In the genomic region with DNA sequence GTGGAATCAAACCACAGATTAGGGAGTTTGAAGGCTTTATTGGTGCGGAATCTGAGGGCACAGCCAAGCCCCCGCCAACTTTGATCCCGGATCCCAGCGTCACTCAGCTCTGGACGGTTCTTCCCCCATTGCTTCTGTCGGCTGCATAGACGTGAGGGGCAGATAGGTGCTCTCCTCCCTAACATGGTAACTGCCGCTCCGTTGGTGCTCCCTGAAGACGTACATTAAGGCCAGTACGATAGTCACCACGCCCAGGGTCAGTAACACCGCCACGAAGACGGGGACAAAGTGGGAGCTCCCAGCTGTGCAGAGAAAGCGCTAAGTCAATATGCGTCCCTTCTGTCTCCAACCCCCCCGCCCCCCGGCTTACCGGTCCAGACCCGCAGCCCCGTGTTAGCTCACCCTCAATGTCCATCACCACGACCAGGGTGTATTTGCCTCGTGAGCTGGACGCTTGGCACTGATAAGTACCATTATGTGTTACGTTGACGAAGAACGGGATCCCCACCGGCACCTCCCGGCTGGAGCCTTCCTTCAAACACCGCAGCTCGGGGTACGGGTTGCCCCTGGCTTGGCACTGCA, we compare ENCODE assay signal across 1 cellular context.
TF ChIP-seq lines count a peak whose summit lies in the region.

No MANE protein-coding gene starts in this region.

TF ChIP-seq in HepG2, 621 proteins besides CTCF, POLR2A, EP300 and RAD21 (continued from another document and continues in another):
- TF ChIP-seq, protein P1, sequence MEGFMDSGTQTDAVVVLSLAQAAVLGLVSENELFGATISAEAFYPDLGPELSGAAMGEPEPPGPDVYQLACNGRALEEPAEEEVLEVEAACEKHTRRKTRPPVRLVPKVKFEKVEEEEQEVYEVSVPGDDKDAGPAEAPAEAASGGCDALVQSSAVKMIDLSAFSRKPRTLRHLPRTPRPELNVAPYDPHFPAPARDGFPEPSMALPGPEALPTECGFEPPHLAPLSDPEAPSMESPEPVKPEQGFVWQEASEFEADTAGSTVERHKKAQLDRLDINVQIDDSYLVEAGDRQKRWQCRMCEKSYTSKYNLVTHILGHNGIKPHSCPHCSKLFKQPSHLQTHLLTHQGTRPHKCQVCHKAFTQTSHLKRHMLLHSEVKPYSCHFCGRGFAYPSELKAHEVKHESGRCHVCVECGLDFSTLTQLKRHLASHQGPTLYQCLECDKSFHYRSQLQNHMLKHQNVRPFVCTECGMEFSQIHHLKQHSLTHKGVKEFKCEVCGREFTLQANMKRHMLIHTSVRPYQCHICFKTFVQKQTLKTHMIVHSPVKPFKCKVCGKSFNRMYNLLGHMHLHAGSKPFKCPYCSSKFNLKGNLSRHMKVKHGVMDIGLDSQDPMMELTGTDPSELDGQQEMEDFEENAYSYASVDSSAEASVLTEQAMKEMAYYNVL (CRISPR knock-in tag; IDR thresholded peaks at IDR 0.05; ENCODE audit: borderline replicate concordance): no peak
- TF ChIP-seq NBN (conservative IDR thresholded peaks at IDR 0.05): no peak
- 0 out of 2 replicates have a peak, but pooled peaks have one; percentile 3 for TF ChIP-seq GTF2F1 (IDR thresholded peaks at IDR 0.05; ENCODE audit: low read length)
- no peak for TF ChIP-seq DRAP1 (CRISPR knock-in tag; IDR thresholded peaks at IDR 0.05)
- no peak for TF ChIP-seq ZNF615 (CRISPR knock-in tag; IDR thresholded peaks at IDR 0.05; ENCODE audit: borderline replicate concordance)
- no peak for TF ChIP-seq ZSCAN31 (CRISPR knock-in tag; IDR thresholded peaks at IDR 0.05; ENCODE audit: low read depth)
- no peak for TF ChIP-seq HIVEP1 (CRISPR knock-in tag; IDR thresholded peaks at IDR 0.05)
- TF ChIP-seq, protein P2, sequence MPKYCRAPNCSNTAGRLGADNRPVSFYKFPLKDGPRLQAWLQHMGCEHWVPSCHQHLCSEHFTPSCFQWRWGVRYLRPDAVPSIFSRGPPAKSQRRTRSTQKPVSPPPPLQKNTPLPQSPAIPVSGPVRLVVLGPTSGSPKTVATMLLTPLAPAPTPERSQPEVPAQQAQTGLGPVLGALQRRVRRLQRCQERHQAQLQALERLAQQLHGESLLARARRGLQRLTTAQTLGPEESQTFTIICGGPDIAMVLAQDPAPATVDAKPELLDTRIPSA (CRISPR knock-in tag; IDR thresholded peaks at IDR 0.05; ENCODE audit: borderline replicate concordance): no peak
- TF ChIP-seq JUNB (CRISPR knock-in tag; IDR thresholded peaks at IDR 0.05; ENCODE audit: borderline replicate concordance): no peak
- no peak for TF ChIP-seq ZSCAN5A (CRISPR knock-in tag; IDR thresholded peaks at IDR 0.05; ENCODE audit: borderline replicate concordance)
- no peak; the same call in 1 of the 2 replicates for TF ChIP-seq ZNF607 (CRISPR knock-in tag; IDR thresholded peaks at IDR 0.05; ENCODE audit: borderline replicate concordance)
- TF ChIP-seq ZNF432 (CRISPR knock-in tag; IDR thresholded peaks at IDR 0.05; ENCODE audit: borderline replicate concordance): no peak
- TF ChIP-seq CSRNP2 (CRISPR knock-in tag; conservative IDR thresholded peaks at IDR 0.05; ENCODE audit: low read depth): 0 out of 2 replicates have a peak, but pooled peaks have one; percentile 36
- TF ChIP-seq FOXC1 (CRISPR knock-in tag; IDR thresholded peaks at IDR 0.05; ENCODE audit: borderline replicate concordance): no peak
- no peak for TF ChIP-seq DMTF1 (CRISPR knock-in tag; IDR thresholded peaks at IDR 0.05)
- TF ChIP-seq PAF1 (CRISPR knock-in tag; IDR thresholded peaks at IDR 0.05): no peak
- no peak for TF ChIP-seq ZHX1 (CRISPR knock-in tag; IDR thresholded peaks at IDR 0.05; ENCODE audit: low read depth)
- no peak for TF ChIP-seq DDIT3 (CRISPR knock-in tag; IDR thresholded peaks at IDR 0.05)
- no peak for TF ChIP-seq ZEB1 (IDR thresholded peaks at IDR 0.05; ENCODE audit: insufficient replicate concordance, low read depth)
- TF ChIP-seq, protein P3, sequence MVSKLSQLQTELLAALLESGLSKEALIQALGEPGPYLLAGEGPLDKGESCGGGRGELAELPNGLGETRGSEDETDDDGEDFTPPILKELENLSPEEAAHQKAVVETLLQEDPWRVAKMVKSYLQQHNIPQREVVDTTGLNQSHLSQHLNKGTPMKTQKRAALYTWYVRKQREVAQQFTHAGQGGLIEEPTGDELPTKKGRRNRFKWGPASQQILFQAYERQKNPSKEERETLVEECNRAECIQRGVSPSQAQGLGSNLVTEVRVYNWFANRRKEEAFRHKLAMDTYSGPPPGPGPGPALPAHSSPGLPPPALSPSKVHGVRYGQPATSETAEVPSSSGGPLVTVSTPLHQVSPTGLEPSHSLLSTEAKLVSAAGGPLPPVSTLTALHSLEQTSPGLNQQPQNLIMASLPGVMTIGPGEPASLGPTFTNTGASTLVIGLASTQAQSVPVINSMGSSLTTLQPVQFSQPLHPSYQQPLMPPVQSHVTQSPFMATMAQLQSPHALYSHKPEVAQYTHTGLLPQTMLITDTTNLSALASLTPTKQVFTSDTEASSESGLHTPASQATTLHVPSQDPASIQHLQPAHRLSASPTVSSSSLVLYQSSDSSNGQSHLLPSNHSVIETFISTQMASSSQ (IDR thresholded peaks at IDR 0.05; ENCODE audit: low read depth): no peak
- TF ChIP-seq, protein P3 (CRISPR knock-in tag; IDR thresholded peaks at IDR 0.05; ENCODE audit: borderline replicate concordance): no peak
- no peak for TF ChIP-seq ZNF589 (CRISPR knock-in tag; conservative IDR thresholded peaks at IDR 0.05)
- TF ChIP-seq, protein P4, sequence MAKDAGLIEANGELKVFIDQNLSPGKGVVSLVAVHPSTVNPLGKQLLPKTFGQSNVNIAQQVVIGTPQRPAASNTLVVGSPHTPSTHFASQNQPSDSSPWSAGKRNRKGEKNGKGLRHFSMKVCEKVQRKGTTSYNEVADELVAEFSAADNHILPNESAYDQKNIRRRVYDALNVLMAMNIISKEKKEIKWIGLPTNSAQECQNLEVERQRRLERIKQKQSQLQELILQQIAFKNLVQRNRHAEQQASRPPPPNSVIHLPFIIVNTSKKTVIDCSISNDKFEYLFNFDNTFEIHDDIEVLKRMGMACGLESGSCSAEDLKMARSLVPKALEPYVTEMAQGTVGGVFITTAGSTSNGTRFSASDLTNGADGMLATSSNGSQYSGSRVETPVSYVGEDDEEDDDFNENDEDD (CRISPR knock-in tag; IDR thresholded peaks at IDR 0.05; ENCODE audit: borderline replicate concordance): no peak
- TF ChIP-seq ZNF878 (CRISPR knock-in tag; IDR thresholded peaks at IDR 0.05): no peak
- peak; percentile 4 for TF ChIP-seq RBM22 (optimal IDR thresholded peaks at IDR 0.05; ENCODE audit: low read length)
- TF ChIP-seq ERF (CRISPR knock-in tag; IDR thresholded peaks at IDR 0.05): no peak
- TF ChIP-seq FOXP1 (IDR thresholded peaks at IDR 0.05): no peak
- no peak for TF ChIP-seq FOXP1 (CRISPR knock-in tag; IDR thresholded peaks at IDR 0.05)
- TF ChIP-seq ZNF230 (CRISPR knock-in tag; IDR thresholded peaks at IDR 0.05): peak; percentile 6; the same call in 1 of the 2 replicates
- no peak for TF ChIP-seq ZNF749 (CRISPR knock-in tag; IDR thresholded peaks at IDR 0.05; ENCODE audit: borderline replicate concordance)
- no peak for TF ChIP-seq RXRA (CRISPR knock-in tag; IDR thresholded peaks at IDR 0.05)
- no peak for TF ChIP-seq HDAC2 (CRISPR knock-in tag; IDR thresholded peaks at IDR 0.05)
- no peak for TF ChIP-seq TAF1 (CRISPR knock-in tag; IDR thresholded peaks at IDR 0.05)
- TF ChIP-seq ZNF337 (CRISPR knock-in tag; IDR thresholded peaks at IDR 0.05; ENCODE audit: borderline replicate concordance, low read depth): no peak
- peak; percentile 96 for TF ChIP-seq ZNF263 (CRISPR knock-in tag; IDR thresholded peaks at IDR 0.05)
- TF ChIP-seq SMAD1 (CRISPR knock-in tag; IDR thresholded peaks at IDR 0.05; ENCODE audit: borderline replicate concordance, low read depth): no peak
- no peak for TF ChIP-seq ZNF678 (CRISPR knock-in tag; IDR thresholded peaks at IDR 0.05)
- TF ChIP-seq ZNF451 (CRISPR knock-in tag; IDR thresholded peaks at IDR 0.05): no peak; the same call in 1 of the 2 replicates
- TF ChIP-seq ZBTB7B (CRISPR knock-in tag; IDR thresholded peaks at IDR 0.05): no peak
- no peak for TF ChIP-seq CHD4 (IDR thresholded peaks at IDR 0.05; ENCODE audit: borderline replicate concordance, low read length)
- no peak for TF ChIP-seq NFYC (CRISPR knock-in tag; IDR thresholded peaks at IDR 0.05)
- no peak for TF ChIP-seq ZSCAN12 (CRISPR knock-in tag; IDR thresholded peaks at IDR 0.05)
- TF ChIP-seq SRSF1 (optimal IDR thresholded peaks at IDR 0.05; ENCODE audit: low read depth, low read length): peak; percentile 14
- 0 out of 2 replicates have a peak, but pooled peaks have one; percentile 41 for TF ChIP-seq ZNF546 (CRISPR knock-in tag; conservative IDR thresholded peaks at IDR 0.05)
- no peak for TF ChIP-seq ZNF317 (CRISPR knock-in tag; IDR thresholded peaks at IDR 0.05)
